Comparison of ENCODE assay signal across 19 cellular contexts in the genomic region with DNA sequence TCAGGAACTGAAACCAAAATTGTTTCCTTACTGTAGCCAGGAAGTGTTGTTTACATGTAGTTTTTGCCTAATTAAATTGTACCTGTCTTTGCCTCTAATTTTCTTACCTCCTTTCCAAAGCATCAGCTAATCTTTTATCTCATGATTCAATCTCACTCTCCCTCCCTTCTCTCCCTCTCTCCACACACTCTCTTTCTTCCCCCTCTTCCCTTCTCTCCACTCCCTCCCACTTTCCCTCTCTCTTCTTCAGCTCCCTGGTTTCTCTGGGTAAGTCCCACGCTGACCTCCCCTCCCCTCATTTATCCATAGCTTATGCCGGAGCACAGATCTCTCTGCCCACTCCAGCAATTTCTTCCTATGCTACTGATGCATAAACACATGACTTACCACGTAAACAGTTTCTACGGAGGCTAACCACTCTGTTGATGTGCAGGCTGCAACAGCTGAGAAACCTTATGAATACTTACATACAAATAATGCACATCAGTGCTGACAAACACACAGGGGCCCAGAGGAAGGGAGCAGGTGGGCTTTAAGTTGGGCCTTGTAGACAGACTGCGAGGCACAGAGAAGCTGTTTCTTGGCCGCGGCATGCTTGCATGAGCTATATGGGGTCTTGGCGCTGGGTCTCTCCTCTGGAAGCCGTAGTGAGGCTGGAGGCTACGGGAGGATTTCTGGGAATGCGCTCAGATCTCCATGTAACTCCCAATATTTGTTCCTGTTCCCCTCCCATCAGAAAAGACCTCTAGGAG.
A peak's percentile ranks its signal among the peaks of the same experiment; 100 is the strongest.
DNase-seq lines count a peak whose midpoint lies in the region; TF ChIP-seq lines count a peak whose summit lies in the region.
"Had no signal": no experiment of that assay in that cellular context is flagged by ENCODE, and none has a peak within 500 bp of the region (broad histone marks: within the 10 kb centered on the region; RNA-seq: fewer than 3 reads in every experiment).

No MANE protein-coding gene starts in this region.

- H3K27me3 ChIP-seq in GM23248 (replicated peaks; ENCODE audit: insufficient read depth), result peaks cover 21% of the 10 kb centered on the region; the same call in 1 of the 2 replicates
- H3K27me3 ChIP-seq in OCI-LY1 (ENCODE audit: insufficient read depth, low read length), result no peaks in the 10 kb centered on the region
- H3K27me3 ChIP-seq in fibroblast of lung (ENCODE audit: control insufficient read depth, insufficient read depth, low read length), result peaks cover 11% of the 10 kb centered on the region
- no peaks in the 10 kb centered on the region for H3K27me3 ChIP-seq in neural progenitor cell
- H3K27me3 ChIP-seq: cardiac muscle cell, neutrophil had no signal

- H3K4me2 ChIP-seq in GM23248 (ENCODE audit: unreplicated experiment) (no peak overlapping the region), OCI-LY1 (ENCODE audit: low read length) (peak overlapping the region; percentile 57), fibroblast of lung (ENCODE audit: extremely low read depth, insufficient read depth, low read length) (peak overlapping the region; percentile 48), neural progenitor cell (peak overlapping the region; percentile 5)

- peak overlapping the region; percentile 1 for H3K4me3 Mint-ChIP-seq in neural progenitor cell
- H3K4me3 Mint-ChIP-seq: activated CD4-positive, alpha-beta T cell treated with anti-CD3 and anti-CD28 coated beads for 36 hours; activated naive CD4-positive, alpha-beta T cell treated with anti-CD3 and anti-CD28 coated beads for 36 hours; effector memory CD8-positive, alpha-beta T cell had no signal

- H3K9ac ChIP-seq in GM23248, result no peak overlapping the region
- no peak overlapping the region; the same call in 1 of the 2 replicates for H3K9ac ChIP-seq in OCI-LY1 (ENCODE audit: low read length)
- no peak overlapping the region for H3K9ac ChIP-seq in fibroblast of lung (ENCODE audit: insufficient read depth, low read length)
- H3K9ac ChIP-seq in neural progenitor cell, result no peak overlapping the region

- H3K27me3 Mint-ChIP-seq in neural progenitor cell (ENCODE audit: insufficient read depth, low read depth), result peaks cover 7% of the 10 kb centered on the region
- H3K27me3 Mint-ChIP-seq: activated CD4-positive, alpha-beta T cell treated with anti-CD3 and anti-CD28 coated beads for 36 hours had no signal

- in situ Hi-C loops in GM23248 (cut with MboI), result no loop called here

- H3K9me3 ChIP-seq in GM23248 (ENCODE audit: low read depth), result no peaks in the 10 kb centered on the region
- no peaks in the 10 kb centered on the region for H3K9me3 ChIP-seq in OCI-LY1 (ENCODE audit: low read length)
- no peaks in the 10 kb centered on the region for H3K9me3 ChIP-seq in fibroblast of lung (ENCODE audit: control insufficient read depth, insufficient read depth, low read depth, low read length)
- H3K9me3 ChIP-seq in neural progenitor cell (ENCODE audit: low read depth), result no peaks in the 10 kb centered on the region
- H3K9me3 ChIP-seq: neutrophil, thoracic aorta had no signal

- no peak overlapping the region for H3K4me3 ChIP-seq in GM23248
- peak overlapping the region; percentile 28 for H3K4me3 ChIP-seq in OCI-LY1 (ENCODE audit: low read depth, low read length, poor library complexity, severe bottlenecking)
- H3K4me3 ChIP-seq in fibroblast of lung (replicated peaks in 1 of 4; ENCODE audit: control extremely low read depth in 1 of 4, insufficient read depth in 1 of 4, low read depth in 3 of 4, low read length in 4 of 4), result peak overlapping the region in 2 of 4 experiments; percentile 20 to 34
- H3K4me3 ChIP-seq in neural progenitor cell, result no peak overlapping the region
- H3K4me3 ChIP-seq: cardiac muscle cell, thoracic aorta had no signal

- peaks cover 18% of the 10 kb centered on the region for H3K4me1 Mint-ChIP-seq in neural progenitor cell
- H3K4me1 Mint-ChIP-seq: activated CD4-positive, alpha-beta T cell treated with anti-CD3 and anti-CD28 coated beads for 36 hours had no signal

- no peak overlapping the region for H2AFZ ChIP-seq in GM23248
- H2AFZ ChIP-seq in OCI-LY1 (ENCODE audit: low read length), result no peak overlapping the region
- no peak overlapping the region for H2AFZ ChIP-seq in fibroblast of lung (ENCODE audit: low read length)
- H2AFZ ChIP-seq in neural progenitor cell (replicated peaks), result peak overlapping the region; percentile 90

- H3K79me2 ChIP-seq in GM23248 (ENCODE audit: insufficient read depth) (no peaks in the 10 kb centered on the region), OCI-LY1 (ENCODE audit: insufficient read depth, low read length) (no peaks in the 10 kb centered on the region), fibroblast of lung (ENCODE audit: control insufficient read depth, insufficient read depth, low read length) (no peaks in the 10 kb centered on the region), neural progenitor cell (ENCODE audit: low read depth) (no peaks in the 10 kb centered on the region)

- H3K27ac ChIP-seq in GM23248 (no peak overlapping the region), OCI-LY1 (ENCODE audit: low read depth, low read length, poor library complexity, severe bottlenecking) (no peak overlapping the region), fibroblast of lung (ENCODE audit: insufficient read depth, low read length) (no peak overlapping the region), neural progenitor cell (no peak overlapping the region)
- H3K27ac ChIP-seq: cardiac muscle cell, foreskin keratinocyte, HL-60, neutrophil, thoracic aorta had no signal

- 40 to 43% methylated on average over 11 of the region's 11 CpGs for WGBS in GM23248 (ENCODE audit: low coverage in 1 of 2, low lambda C conversion rate in 2 of 2, missing lambda C conversion rate in 2 of 2), 2 experiments

- TF ChIP-seq CTCF in OCI-LY1 (IDR thresholded peaks at IDR 0.05; ENCODE audit: low read length) (no peak), fibroblast of lung (conservative IDR thresholded peaks at IDR 0.05 in 1 of 2, IDR thresholded peaks at IDR 0.05 in 1 of 2; ENCODE audit: low read depth in 1 of 2, low read length in 2 of 2) (no peak), neural progenitor cell (IDR thresholded peaks at IDR 0.05) (no peak)

- H3K9me3 Mint-ChIP-seq in neural progenitor cell, result peaks cover 4% of the 10 kb centered on the region
- H3K9me3 Mint-ChIP-seq: activated naive CD4-positive, alpha-beta T cell treated with anti-CD3 and anti-CD28 coated beads for 36 hours; effector memory CD8-positive, alpha-beta T cell had no signal

- H3K4me1 ChIP-seq in GM23248 (ENCODE audit: insufficient read depth), result peaks cover 9% of the 10 kb centered on the region; the same call in 1 of the 2 replicates
- H3K4me1 ChIP-seq in OCI-LY1 (ENCODE audit: insufficient read depth, low read length, severe bottlenecking), result peaks cover 12% of the 10 kb centered on the region
- H3K4me1 ChIP-seq in fibroblast of lung (ENCODE audit: control insufficient read depth, extremely low read depth, insufficient read depth, low read length), result no peaks in the 10 kb centered on the region
- peaks cover 14% of the 10 kb centered on the region for H3K4me1 ChIP-seq in neural progenitor cell
- H3K4me1 ChIP-seq: foreskin keratinocyte had no signal

- H3K9me2 ChIP-seq in GM23248 (ENCODE audit: insufficient read depth), result no peaks in the 10 kb centered on the region
- no peaks in the 10 kb centered on the region for H3K9me2 ChIP-seq in OCI-LY1 (ENCODE audit: low read depth, low read length)

- peak overlapping the region; percentile 47 for H3K27ac Mint-ChIP-seq in neural progenitor cell
- H3K27ac Mint-ChIP-seq: activated CD4-positive, alpha-beta T cell treated with anti-CD3 and anti-CD28 coated beads for 36 hours; activated naive CD4-positive, alpha-beta T cell treated with anti-CD3 and anti-CD28 coated beads for 36 hours; effector memory CD8-positive, alpha-beta T cell had no signal

- no peaks in the 10 kb centered on the region for H3K36me3 Mint-ChIP-seq in neural progenitor cell

- H3F3A ChIP-seq in GM23248 (ENCODE audit: insufficient read depth) (no peaks in the 10 kb centered on the region), OCI-LY1 (ENCODE audit: insufficient read depth, low read length) (no peaks in the 10 kb centered on the region), neural progenitor cell (ENCODE audit: low read depth) (peaks cover 3% of the 10 kb centered on the region)

- peak; percentile 10 for DNase-seq in GM23248
- DNase-seq in fibroblast of lung (ENCODE audit: low read depth in 2 of 2), result peak; percentile 43 to 59
- DNase-seq in neural progenitor cell (ENCODE audit: low spot score), result no peak
- no peak for DNase-seq in activated CD4-positive, alpha-beta T cell treated with anti-CD3 and anti-CD28 coated beads, Interleukin-2, amount 50 U/mL, for 48 hours
- DNase-seq in C1 segment of cervical spinal cord (lab: John Stamatoyannopoulos, UW), result no peak
- no peak for DNase-seq in inferior parietal cortex (ENCODE audit: extremely low spot score)
- DNase-seq in UCSD-AML1 (lab: John Stamatoyannopoulos, UW; ENCODE audit: unreplicated experiment), result no peak
- DNase-seq: activated CD4-positive, alpha-beta T cell treated with anti-CD3 and anti-CD28 coated beads for 36 hours; activated naive CD4-positive, alpha-beta T cell treated with anti-CD3 and anti-CD28 coated beads for 36 hours; effector memory CD8-positive, alpha-beta T cell; foreskin keratinocyte; NCI-H1417; Right ventricle myocardium superior; stimulated activated CD4-positive, alpha-beta T cell treated with anti-CD3 and anti-CD28 coated beads, Interleukin-4, amount 100 ng/mL, for 4 hours had no signal

- H4K20me1 ChIP-seq in GM23248 (ENCODE audit: insufficient read depth) (no peaks in the 10 kb centered on the region), OCI-LY1 (ENCODE audit: insufficient read depth, low read length) (no peaks in the 10 kb centered on the region), fibroblast of lung (ENCODE audit: control insufficient read depth, extremely low read depth, insufficient read depth, low read length) (no peaks in the 10 kb centered on the region), neural progenitor cell (ENCODE audit: low read depth) (no peaks in the 10 kb centered on the region)

- H3K36me3 ChIP-seq in GM23248 (ENCODE audit: low read depth) (no peaks in the 10 kb centered on the region), OCI-LY1 (ENCODE audit: insufficient read depth, low read length) (no peaks in the 10 kb centered on the region), fibroblast of lung (ENCODE audit: control insufficient read depth, insufficient read depth, low read length) (no peaks in the 10 kb centered on the region), neural progenitor cell (no peaks in the 10 kb centered on the region)
- H3K36me3 ChIP-seq: cardiac muscle cell, neutrophil, thoracic aorta had no signal

Comparison
In these comparisons a context has a peak if more than half of its experiments do, and no peak if none do; other contexts are left out.
1. DNase-seq: peak in GM23248 (single experiment) and fibroblast of lung (2 of 2); none in neural progenitor cell (single experiment), activated CD4-positive, alpha-beta T cell treated with anti-CD3 and anti-CD28 coated beads, Interleukin-2, amount 50 U/mL, for 48 hours (0 of 2), C1 segment of cervical spinal cord (0 of 14), inferior parietal cortex (single experiment) and UCSD-AML1 (single experiment).